8 cellular contexts compared by ENCODE assay signal in the genomic region with DNA sequence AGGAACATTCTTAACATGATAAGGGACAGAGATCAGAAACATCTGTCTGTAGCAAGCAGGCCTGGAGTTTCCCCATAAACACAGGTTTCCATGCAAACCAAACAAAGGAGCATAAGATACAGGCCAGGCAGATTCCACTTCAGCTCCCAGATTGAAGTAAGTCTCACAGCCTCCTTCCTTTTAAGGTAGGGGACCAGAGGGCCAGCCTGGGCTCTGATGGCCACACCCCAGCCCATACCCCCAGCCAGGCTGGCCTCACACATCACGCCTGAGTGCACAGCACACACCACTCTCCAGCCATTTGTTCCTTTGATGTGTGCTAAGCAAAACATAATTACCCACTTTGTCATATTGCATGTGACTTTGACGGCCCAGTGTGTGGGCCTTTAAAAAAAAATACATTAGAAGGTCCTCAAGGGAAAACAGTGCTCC.
DNase-seq lines count a peak whose midpoint lies in the region; ATAC-seq and TF ChIP-seq lines count a peak whose summit lies in the region.

No MANE protein-coding gene starts in this region.

- ATAC-seq in HG03060 (IDR thresholded peaks at IDR 0.05; ENCODE audit: low read depth, unreplicated experiment) = peak; percentile 26
- no peak for ATAC-seq in aorta (ENCODE audit: low FRiP score)

- peak; percentile 71 for DNase-seq in COLO668 (lab: John Stamatoyannopoulos, UW; ENCODE audit: unreplicated experiment)
- DNase-seq in kidney epithelial cell (ENCODE audit: low read depth) = peak; percentile 95
- no peak for DNase-seq in aorta
- DNase-seq in DMS114 treated with DMSO at 0.1 percent for 48 hours (lab: John Stamatoyannopoulos, UW; ENCODE audit: unreplicated experiment) = no peak
- no peak for DNase-seq in NCI-H82 (lab: John Stamatoyannopoulos, UW)
- DNase-seq in SHP77 (lab: John Stamatoyannopoulos, UW) = no peak

- H3K27me3 ChIP-seq in kidney epithelial cell (ENCODE audit: control insufficient read depth, insufficient read depth, low read length) = no peaks in the 10 kb centered on the region
- no peaks in the 10 kb centered on the region for H3K27me3 ChIP-seq in aorta (ENCODE audit: control insufficient read depth in 1 of 2, insufficient read depth in 2 of 2, low read length in 1 of 2)

- intact Hi-C loops in aorta (cut with DNase I) = no loop called here

- TF ChIP-seq CTCF in VCaP (conservative IDR thresholded peaks at IDR 0.05) (no peak), kidney epithelial cell (IDR thresholded peaks at IDR 0.05; ENCODE audit: insufficient read depth, low read length, poor library complexity, severe bottlenecking) (no peak)

- H3K4me3 ChIP-seq in kidney epithelial cell (ENCODE audit: low read depth, low read length) (no peak overlapping the region), aorta (ENCODE audit: low read length in 2 of 2) (no peak overlapping the region)

- H3K27ac ChIP-seq in VCaP = peak overlapping the region; percentile 48
- no peak overlapping the region for H3K27ac ChIP-seq in aorta (ENCODE audit: low read depth in 1 of 2, low read length in 2 of 2)

- H3K36me3 ChIP-seq in kidney epithelial cell (ENCODE audit: control insufficient read depth, insufficient read depth, low read length) (no peaks in the 10 kb centered on the region), aorta (ENCODE audit: control insufficient read depth in 1 of 2, insufficient read depth in 2 of 2, low read length in 1 of 2) (no peaks in the 10 kb centered on the region)

- no peaks in the 10 kb centered on the region for H3K4me1 ChIP-seq in aorta (ENCODE audit: control insufficient read depth in 1 of 2, insufficient read depth in 2 of 2, low read length in 2 of 2)

- 9 to 12% methylated on average over 2 of the region's 2 CpGs for WGBS in aorta, 2 donors

- peaks cover 2% of the 10 kb centered on the region for H3K9me3 ChIP-seq in aorta (ENCODE audit: control insufficient read depth, low read length)

Comparison
In these comparisons a context has a peak if more than half of its experiments do, and no peak if none do; other contexts are left out.
1. DNase-seq: peak in COLO668 (single experiment) and kidney epithelial cell (single experiment); none in aorta (0 of 2), DMS114 treated with DMSO at 0.1 percent for 48 hours (single experiment), NCI-H82 (single experiment) and SHP77 (0 of 2).